Comparison of ENCODE assay signal across 1 cellular context in the genomic region with DNA sequence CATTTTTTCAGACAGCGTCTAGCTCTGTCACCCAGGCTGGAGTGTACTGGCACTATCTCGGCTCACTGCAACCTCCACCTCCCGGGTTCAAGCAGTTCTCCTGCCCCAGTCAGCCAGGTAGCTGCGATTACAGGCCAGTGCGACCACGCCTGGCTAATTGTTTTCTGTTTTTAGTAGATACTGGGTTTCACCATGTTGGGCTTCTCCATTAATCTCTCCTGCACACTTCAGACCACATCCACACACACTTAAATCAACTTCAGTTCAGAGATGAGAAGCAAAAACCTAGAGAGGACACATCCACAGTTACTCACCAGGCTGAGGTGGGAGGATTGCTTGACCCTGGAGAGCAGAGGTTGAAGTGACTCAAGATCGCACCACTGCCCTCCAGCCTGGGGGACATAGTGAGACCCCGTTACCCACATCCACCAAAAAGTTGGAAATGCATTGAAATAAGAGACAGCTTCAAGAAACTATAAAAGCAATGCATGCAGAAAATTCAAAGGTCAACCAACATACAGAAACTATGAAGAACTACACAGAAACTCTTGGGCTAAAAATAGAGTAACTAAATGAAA.
TF ChIP-seq lines count a peak whose summit lies in the region.

No MANE protein-coding gene starts in this region.

TF ChIP-seq in K562, 482 proteins besides CTCF, POLR2A, EP300 and RAD21 (continues in another document):
- TF ChIP-seq TAL1 (IDR thresholded peaks at IDR 0.05) = peak; percentile 88
- TF ChIP-seq RNF2 (IDR thresholded peaks at IDR 0.05) = peak; percentile 64; the same call in 1 of the 2 replicates
- TF ChIP-seq HDAC2 (IDR thresholded peaks at IDR 0.05) = 0 out of 2 replicates have a peak, but pooled peaks have one; percentile 47
- TF ChIP-seq, protein P1, sequence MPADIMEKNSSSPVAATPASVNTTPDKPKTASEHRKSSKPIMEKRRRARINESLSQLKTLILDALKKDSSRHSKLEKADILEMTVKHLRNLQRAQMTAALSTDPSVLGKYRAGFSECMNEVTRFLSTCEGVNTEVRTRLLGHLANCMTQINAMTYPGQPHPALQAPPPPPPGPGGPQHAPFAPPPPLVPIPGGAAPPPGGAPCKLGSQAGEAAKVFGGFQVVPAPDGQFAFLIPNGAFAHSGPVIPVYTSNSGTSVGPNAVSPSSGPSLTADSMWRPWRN (IDR thresholded peaks at IDR 0.05; ENCODE audit: low read depth) = 0 out of 2 replicates have a peak, but pooled peaks have one; percentile 30
- TF ChIP-seq MEF2D (tag; conservative IDR thresholded peaks at IDR 0.05; ENCODE audit: low read depth) = no peak
- no peak for TF ChIP-seq ZKSCAN1 (IDR thresholded peaks at IDR 0.05; ENCODE audit: low read depth, low read length)
- TF ChIP-seq SMAD4 (CRISPR knock-in tag; conservative IDR thresholded peaks at IDR 0.05) = peak; percentile 70
- no peak for TF ChIP-seq ZNF354B (CRISPR knock-in tag; IDR thresholded peaks at IDR 0.05)
- TF ChIP-seq ZNF444 (CRISPR knock-in tag; IDR thresholded peaks at IDR 0.05) = no peak
- TF ChIP-seq, protein P2, sequence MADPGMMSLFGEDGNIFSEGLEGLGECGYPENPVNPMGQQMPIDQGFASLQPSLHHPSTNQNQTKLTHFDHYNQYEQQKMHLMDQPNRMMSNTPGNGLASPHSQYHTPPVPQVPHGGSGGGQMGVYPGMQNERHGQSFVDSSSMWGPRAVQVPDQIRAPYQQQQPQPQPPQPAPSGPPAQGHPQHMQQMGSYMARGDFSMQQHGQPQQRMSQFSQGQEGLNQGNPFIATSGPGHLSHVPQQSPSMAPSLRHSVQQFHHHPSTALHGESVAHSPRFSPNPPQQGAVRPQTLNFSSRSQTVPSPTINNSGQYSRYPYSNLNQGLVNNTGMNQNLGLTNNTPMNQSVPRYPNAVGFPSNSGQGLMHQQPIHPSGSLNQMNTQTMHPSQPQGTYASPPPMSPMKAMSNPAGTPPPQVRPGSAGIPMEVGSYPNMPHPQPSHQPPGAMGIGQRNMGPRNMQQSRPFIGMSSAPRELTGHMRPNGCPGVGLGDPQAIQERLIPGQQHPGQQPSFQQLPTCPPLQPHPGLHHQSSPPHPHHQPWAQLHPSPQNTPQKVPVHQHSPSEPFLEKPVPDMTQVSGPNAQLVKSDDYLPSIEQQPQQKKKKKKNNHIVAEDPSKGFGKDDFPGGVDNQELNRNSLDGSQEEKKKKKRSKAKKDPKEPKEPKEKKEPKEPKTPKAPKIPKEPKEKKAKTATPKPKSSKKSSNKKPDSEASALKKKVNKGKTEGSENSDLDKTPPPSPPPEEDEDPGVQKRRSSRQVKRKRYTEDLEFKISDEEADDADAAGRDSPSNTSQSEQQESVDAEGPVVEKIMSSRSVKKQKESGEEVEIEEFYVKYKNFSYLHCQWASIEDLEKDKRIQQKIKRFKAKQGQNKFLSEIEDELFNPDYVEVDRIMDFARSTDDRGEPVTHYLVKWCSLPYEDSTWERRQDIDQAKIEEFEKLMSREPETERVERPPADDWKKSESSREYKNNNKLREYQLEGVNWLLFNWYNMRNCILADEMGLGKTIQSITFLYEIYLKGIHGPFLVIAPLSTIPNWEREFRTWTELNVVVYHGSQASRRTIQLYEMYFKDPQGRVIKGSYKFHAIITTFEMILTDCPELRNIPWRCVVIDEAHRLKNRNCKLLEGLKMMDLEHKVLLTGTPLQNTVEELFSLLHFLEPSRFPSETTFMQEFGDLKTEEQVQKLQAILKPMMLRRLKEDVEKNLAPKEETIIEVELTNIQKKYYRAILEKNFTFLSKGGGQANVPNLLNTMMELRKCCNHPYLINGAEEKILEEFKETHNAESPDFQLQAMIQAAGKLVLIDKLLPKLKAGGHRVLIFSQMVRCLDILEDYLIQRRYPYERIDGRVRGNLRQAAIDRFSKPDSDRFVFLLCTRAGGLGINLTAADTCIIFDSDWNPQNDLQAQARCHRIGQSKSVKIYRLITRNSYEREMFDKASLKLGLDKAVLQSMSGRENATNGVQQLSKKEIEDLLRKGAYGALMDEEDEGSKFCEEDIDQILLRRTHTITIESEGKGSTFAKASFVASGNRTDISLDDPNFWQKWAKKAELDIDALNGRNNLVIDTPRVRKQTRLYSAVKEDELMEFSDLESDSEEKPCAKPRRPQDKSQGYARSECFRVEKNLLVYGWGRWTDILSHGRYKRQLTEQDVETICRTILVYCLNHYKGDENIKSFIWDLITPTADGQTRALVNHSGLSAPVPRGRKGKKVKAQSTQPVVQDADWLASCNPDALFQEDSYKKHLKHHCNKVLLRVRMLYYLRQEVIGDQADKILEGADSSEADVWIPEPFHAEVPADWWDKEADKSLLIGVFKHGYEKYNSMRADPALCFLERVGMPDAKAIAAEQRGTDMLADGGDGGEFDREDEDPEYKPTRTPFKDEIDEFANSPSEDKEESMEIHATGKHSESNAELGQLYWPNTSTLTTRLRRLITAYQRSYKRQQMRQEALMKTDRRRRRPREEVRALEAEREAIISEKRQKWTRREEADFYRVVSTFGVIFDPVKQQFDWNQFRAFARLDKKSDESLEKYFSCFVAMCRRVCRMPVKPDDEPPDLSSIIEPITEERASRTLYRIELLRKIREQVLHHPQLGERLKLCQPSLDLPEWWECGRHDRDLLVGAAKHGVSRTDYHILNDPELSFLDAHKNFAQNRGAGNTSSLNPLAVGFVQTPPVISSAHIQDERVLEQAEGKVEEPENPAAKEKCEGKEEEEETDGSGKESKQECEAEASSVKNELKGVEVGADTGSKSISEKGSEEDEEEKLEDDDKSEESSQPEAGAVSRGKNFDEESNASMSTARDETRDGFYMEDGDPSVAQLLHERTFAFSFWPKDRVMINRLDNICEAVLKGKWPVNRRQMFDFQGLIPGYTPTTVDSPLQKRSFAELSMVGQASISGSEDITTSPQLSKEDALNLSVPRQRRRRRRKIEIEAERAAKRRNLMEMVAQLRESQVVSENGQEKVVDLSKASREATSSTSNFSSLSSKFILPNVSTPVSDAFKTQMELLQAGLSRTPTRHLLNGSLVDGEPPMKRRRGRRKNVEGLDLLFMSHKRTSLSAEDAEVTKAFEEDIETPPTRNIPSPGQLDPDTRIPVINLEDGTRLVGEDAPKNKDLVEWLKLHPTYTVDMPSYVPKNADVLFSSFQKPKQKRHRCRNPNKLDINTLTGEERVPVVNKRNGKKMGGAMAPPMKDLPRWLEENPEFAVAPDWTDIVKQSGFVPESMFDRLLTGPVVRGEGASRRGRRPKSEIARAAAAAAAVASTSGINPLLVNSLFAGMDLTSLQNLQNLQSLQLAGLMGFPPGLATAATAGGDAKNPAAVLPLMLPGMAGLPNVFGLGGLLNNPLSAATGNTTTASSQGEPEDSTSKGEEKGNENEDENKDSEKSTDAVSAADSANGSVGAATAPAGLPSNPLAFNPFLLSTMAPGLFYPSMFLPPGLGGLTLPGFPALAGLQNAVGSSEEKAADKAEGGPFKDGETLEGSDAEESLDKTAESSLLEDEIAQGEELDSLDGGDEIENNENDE (IDR thresholded peaks at IDR 0.05; ENCODE audit: low read depth, low read length) = no peak
- TF ChIP-seq ARID1B (IDR thresholded peaks at IDR 0.05) = peak; percentile 91
- TF ChIP-seq, protein P3, sequence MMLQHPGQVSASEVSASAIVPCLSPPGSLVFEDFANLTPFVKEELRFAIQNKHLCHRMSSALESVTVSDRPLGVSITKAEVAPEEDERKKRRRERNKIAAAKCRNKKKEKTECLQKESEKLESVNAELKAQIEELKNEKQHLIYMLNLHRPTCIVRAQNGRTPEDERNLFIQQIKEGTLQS (IDR thresholded peaks at IDR 0.05) = 0 out of 2 replicates have a peak, but pooled peaks have one; percentile 33
- TF ChIP-seq, protein P3 (CRISPR knock-in tag; conservative IDR thresholded peaks at IDR 0.05) = no peak
- peak; percentile 87 for TF ChIP-seq POLR2AphosphoS5 (IDR thresholded peaks at IDR 0.05; ENCODE audit: control insufficient read depth, insufficient read depth, low read depth, low read length)
- peak; percentile 66; the same call in 1 of the 2 replicates for TF ChIP-seq KLF1 (tag; IDR thresholded peaks at IDR 0.05)
- no peak for TF ChIP-seq CHD1 (IDR thresholded peaks at IDR 0.05; ENCODE audit: low read length)
- no peak for TF ChIP-seq DDX20 (tag; IDR thresholded peaks at IDR 0.05; ENCODE audit: low read depth)
- TF ChIP-seq NR1H2 (CRISPR knock-in tag; IDR thresholded peaks at IDR 0.05) = no peak
- 0 out of 2 replicates have a peak, but pooled peaks have one; percentile 47 for TF ChIP-seq DMBX1 (CRISPR knock-in tag; IDR thresholded peaks at IDR 0.05; ENCODE audit: borderline replicate concordance)
- no peak for TF ChIP-seq PTTG1 (tag; IDR thresholded peaks at IDR 0.05; ENCODE audit: low read depth)
- no peak for TF ChIP-seq ZNF695 (CRISPR knock-in tag; IDR thresholded peaks at IDR 0.05)
- peak in 1 of 3 experiments; percentile 28 for TF ChIP-seq YY1 (IDR thresholded peaks at IDR 0.05; ENCODE audit: borderline replicate concordance in 1 of 3, control insufficient read depth in 1 of 3, extremely low read depth in 1 of 3, insufficient read depth in 3 of 3, insufficient read length in 1 of 3, insufficient replicate concordance in 2 of 3, low read depth in 1 of 3, low read length in 2 of 3)
- no peak for TF ChIP-seq ZNF217 (CRISPR knock-in tag; IDR thresholded peaks at IDR 0.05)
- peak; percentile 98 for TF ChIP-seq CBFA2T3 (IDR thresholded peaks at IDR 0.05)
- TF ChIP-seq, protein P4, sequence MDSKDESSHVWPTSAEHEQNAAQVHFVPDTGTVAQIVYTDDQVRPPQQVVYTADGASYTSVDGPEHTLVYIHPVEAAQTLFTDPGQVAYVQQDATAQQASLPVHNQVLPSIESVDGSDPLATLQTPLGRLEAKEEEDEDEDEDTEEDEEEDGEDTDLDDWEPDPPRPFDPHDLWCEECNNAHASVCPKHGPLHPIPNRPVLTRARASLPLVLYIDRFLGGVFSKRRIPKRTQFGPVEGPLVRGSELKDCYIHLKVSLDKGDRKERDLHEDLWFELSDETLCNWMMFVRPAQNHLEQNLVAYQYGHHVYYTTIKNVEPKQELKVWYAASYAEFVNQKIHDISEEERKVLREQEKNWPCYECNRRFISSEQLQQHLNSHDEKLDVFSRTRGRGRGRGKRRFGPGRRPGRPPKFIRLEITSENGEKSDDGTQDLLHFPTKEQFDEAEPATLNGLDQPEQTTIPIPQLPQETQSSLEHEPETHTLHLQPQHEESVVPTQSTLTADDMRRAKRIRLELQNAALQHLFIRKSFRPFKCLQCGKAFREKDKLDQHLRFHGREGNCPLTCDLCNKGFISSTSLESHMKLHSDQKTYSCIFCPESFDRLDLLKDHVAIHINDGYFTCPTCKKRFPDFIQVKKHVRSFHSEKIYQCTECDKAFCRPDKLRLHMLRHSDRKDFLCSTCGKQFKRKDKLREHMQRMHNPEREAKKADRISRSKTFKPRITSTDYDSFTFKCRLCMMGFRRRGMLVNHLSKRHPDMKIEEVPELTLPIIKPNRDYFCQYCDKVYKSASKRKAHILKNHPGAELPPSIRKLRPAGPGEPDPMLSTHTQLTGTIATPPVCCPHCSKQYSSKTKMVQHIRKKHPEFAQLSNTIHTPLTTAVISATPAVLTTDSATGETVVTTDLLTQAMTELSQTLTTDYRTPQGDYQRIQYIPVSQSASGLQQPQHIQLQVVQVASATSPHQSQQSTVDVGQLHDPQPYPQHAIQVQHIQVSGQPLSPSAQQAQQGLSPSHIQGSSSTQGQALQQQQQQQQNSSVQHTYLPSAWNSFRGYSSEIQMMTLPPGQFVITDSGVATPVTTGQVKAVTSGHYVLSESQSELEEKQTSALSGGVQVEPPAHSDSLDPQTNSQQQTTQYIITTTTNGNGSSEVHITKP (IDR thresholded peaks at IDR 0.05; ENCODE audit: partially characterized antibody) = peak; percentile 48
- peak; percentile 77 for TF ChIP-seq SMARCA4 (IDR thresholded peaks at IDR 0.05)
- TF ChIP-seq, protein P5, sequence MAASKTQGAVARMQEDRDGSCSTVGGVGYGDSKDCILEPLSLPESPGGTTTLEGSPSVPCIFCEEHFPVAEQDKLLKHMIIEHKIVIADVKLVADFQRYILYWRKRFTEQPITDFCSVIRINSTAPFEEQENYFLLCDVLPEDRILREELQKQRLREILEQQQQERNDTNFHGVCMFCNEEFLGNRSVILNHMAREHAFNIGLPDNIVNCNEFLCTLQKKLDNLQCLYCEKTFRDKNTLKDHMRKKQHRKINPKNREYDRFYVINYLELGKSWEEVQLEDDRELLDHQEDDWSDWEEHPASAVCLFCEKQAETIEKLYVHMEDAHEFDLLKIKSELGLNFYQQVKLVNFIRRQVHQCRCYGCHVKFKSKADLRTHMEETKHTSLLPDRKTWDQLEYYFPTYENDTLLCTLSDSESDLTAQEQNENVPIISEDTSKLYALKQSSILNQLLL (CRISPR knock-in tag; IDR thresholded peaks at IDR 0.05; ENCODE audit: borderline replicate concordance) = no peak
- no peak for TF ChIP-seq NR4A1 (CRISPR knock-in tag; IDR thresholded peaks at IDR 0.05)
- TF ChIP-seq NR4A1 (tag; IDR thresholded peaks at IDR 0.05) = no peak
- peak; percentile 66; the same call in 1 of the 2 replicates for TF ChIP-seq PHB2 (IDR thresholded peaks at IDR 0.05; ENCODE audit: low read depth)
- peak in 1 of 2 experiments; percentile 72; a peak in 2 of 4 replicates for TF ChIP-seq HDAC1 (IDR thresholded peaks at IDR 0.05)
- TF ChIP-seq, protein P6, sequence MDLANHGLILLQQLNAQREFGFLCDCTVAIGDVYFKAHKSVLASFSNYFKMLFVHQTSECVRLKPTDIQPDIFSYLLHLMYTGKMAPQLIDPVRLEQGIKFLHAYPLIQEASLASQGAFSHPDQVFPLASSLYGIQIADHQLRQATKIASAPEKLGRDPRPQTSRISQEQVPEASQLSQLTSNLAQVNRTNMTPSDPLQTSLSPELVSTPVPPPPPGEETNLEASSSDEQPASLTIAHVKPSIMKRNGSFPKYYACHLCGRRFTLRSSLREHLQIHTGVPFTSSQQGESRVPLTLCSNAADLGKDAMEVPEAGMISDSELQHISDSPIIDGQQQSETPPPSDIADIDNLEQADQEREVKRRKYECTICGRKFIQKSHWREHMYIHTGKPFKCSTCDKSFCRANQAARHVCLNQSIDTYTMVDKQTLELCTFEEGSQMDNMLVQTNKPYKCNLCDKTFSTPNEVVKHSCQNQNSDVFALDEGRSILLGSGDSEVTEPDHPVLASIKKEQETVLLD (IDR thresholded peaks at IDR 0.05) = 0 out of 2 replicates have a peak, but pooled peaks have one; percentile 36
- TF ChIP-seq SMARCE1 (IDR thresholded peaks at IDR 0.05) = peak; percentile 75; the same call in 1 of the 2 replicates
- TF ChIP-seq ZNF551 (CRISPR knock-in tag; IDR thresholded peaks at IDR 0.05) = no peak
- TF ChIP-seq NR2C1 (IDR thresholded peaks at IDR 0.05) = peak; percentile 42; the same call in 1 of the 2 replicates
- no peak for TF ChIP-seq NR2C1 (tag; IDR thresholded peaks at IDR 0.05)
- peak; percentile 58; the same call in 1 of the 2 replicates for TF ChIP-seq FOXM1 (IDR thresholded peaks at IDR 0.05; ENCODE audit: low read depth)
- no peak for TF ChIP-seq FOXM1 (CRISPR knock-in tag; IDR thresholded peaks at IDR 0.05; ENCODE audit: low read depth)
- TF ChIP-seq, protein P7, sequence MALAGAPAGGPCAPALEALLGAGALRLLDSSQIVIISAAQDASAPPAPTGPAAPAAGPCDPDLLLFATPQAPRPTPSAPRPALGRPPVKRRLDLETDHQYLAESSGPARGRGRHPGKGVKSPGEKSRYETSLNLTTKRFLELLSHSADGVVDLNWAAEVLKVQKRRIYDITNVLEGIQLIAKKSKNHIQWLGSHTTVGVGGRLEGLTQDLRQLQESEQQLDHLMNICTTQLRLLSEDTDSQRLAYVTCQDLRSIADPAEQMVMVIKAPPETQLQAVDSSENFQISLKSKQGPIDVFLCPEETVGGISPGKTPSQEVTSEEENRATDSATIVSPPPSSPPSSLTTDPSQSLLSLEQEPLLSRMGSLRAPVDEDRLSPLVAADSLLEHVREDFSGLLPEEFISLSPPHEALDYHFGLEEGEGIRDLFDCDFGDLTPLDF (CRISPR knock-in tag; IDR thresholded peaks at IDR 0.05) = peak; percentile 39; the same call in 1 of the 2 replicates
- TF ChIP-seq KHSRP (IDR thresholded peaks at IDR 0.05) = no peak
